11 cellular contexts compared by ENCODE assay signal in the genomic region with DNA sequence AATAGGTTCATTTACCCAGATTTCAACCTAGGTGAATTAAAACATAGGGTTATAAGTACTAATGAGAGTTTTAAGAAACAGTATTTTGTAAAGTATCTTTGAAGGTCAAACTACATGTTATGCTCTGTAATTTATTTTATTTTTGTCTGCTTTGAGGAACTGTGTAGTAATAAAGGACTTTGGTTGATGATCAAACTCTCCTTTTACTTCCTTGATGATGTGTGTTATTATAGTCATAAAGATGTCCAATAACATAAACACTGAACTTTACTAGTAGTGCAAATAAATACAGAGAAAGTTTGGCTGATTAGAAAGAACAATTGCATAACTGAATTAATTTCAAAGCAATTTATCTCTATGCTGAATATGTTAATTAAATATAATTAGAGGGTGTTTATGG. TPM values are rescaled to one million over a fixed set of nuclear protein-coding genes. Genes with fewer than 3 reads are reported as not detected.
A peak's percentile ranks its signal among the peaks of the same experiment; 100 is the strongest.
DNase-seq lines count a peak whose midpoint lies in the region; ATAC-seq and TF ChIP-seq lines count a peak whose summit lies in the region.
"Had no signal": no experiment of that assay in that cellular context is flagged by ENCODE, and none has a peak within 500 bp of the region (broad histone marks: within the 10 kb centered on the region; RNA-seq: fewer than 3 reads in every experiment).

No MANE protein-coding gene starts in this region.

- H3K4me3 ChIP-seq in Panc1 (ENCODE audit: low read depth in 2 of 2, low read length in 2 of 2) (no peak overlapping the region), prostate gland (no peak overlapping the region)
- H3K4me3 ChIP-seq: A549 had no signal

- H3K36me3 ChIP-seq in Panc1 (ENCODE audit: control insufficient read depth, insufficient read depth, low read length), result no peaks in the 10 kb centered on the region; the same call in 1 of the 2 replicates
- H3K36me3 ChIP-seq in prostate gland, result no peaks in the 10 kb centered on the region
- H3K36me3 ChIP-seq: BE2C had no signal

- BruUV-seq in Calu3 (replicated peaks; lab: Mats Ljungman, UMichigan), result no TSS peak
- no TSS peak for BruUV-seq in Panc1 (replicated peaks; lab: Mats Ljungman, UMichigan)

- H3K27ac ChIP-seq in Panc1 (ENCODE audit: low read length) (peak overlapping the region; percentile 48; the same call in 1 of the 2 replicates), prostate gland (no peak overlapping the region)
- H3K27ac ChIP-seq: C4-2B had no signal

- H3K4me1 Mint-ChIP-seq in Calu3 (ENCODE audit: low read depth, unreplicated experiment) (peaks cover 43% of the 10 kb centered on the region), chondrocyte (ENCODE audit: low read depth) (peaks cover 33% of the 10 kb centered on the region)
- H3K4me1 Mint-ChIP-seq: CD4-positive, alpha-beta memory T cell had no signal

- intact Hi-C loops in Calu3 (cut with micrococcal nuclease; ENCODE audit: unreplicated experiment), result no loop called here
- intact Hi-C loops in Panc1 (cut with micrococcal nuclease; ENCODE audit: unreplicated experiment), result loop anchor here (10.0 kb wide), 1 partner anchor 713 kb away; no protein-coding TSS in a partner anchor
- intact Hi-C loops in left colon (cut with DNase I, micrococcal nuclease), result no loop called here
- intact Hi-C loops in prostate gland (cut with DNase I), result loop anchor here (10.0 kb wide), 1 partner anchor 207 kb away; no protein-coding TSS in a partner anchor

- H3K9me3 Mint-ChIP-seq in Calu3 (ENCODE audit: low read depth, unreplicated experiment) (peaks cover 4% of the 10 kb centered on the region), chondrocyte (ENCODE audit: low read depth) (peaks cover 2% of the 10 kb centered on the region)

- H3K4me3 Mint-ChIP-seq in Calu3 (ENCODE audit: low read depth, unreplicated experiment), result no peak overlapping the region
- H3K4me3 Mint-ChIP-seq in chondrocyte (ENCODE audit: unreplicated experiment), result no peak overlapping the region
- H3K4me3 Mint-ChIP-seq: CD4-positive, alpha-beta memory T cell had no signal

- in situ Hi-C loops in Panc1 (cut with HindIII; ENCODE audit: low pct_unique_long_range_greater_than_20kb, low sequenced_read_pairs), result no loop called here

- CTCF ChIA-PET in Calu3 (lab: Charles Lee) (interaction anchor here (1.2 kb wide), 1 partner anchor 94 kb away, joined by 3 read pairs; no protein-coding TSS in a partner anchor), Panc1 (lab: Charles Lee) (interaction anchor here (0.6 kb wide), 1 partner anchor 11 kb away, joined by 3 read pairs; no protein-coding TSS in a partner anchor)

- TF ChIP-seq POLR2A in prostate gland (IDR thresholded peaks at IDR 0.05), result no peak

- DNase-seq in Calu3, result no peak
- no peak for DNase-seq in Panc1 (ENCODE audit: low read depth, low spot score)
- no peak for DNase-seq in left colon
- DNase-seq in stimulated activated naive CD4-positive, alpha-beta T cell treated with Interleukin-2 at 50 U/mL for 16 hours (lab: John Stamatoyannopoulos, UW), result no peak
- DNase-seq in prostate gland (ENCODE audit: low spot score), result no peak
- DNase-seq in chondrocyte (ENCODE audit: low spot score), result no peak
- DNase-seq: BE2C; CD4-positive, alpha-beta memory T cell had no signal

- POLR2A ChIA-PET in Panc1 (lab: Charles Lee), result interaction anchor here (0.5 to 0.7 kb wide), 2 partner anchors 26 to 363 kb away, joined by 4 to 5 read pairs; no protein-coding TSS in a partner anchor

- ATAC-seq in Panc1 (no peak), left colon (peak; percentile 77), HG03139 (IDR thresholded peaks at IDR 0.05; ENCODE audit: unreplicated experiment) (no peak)

- TF ChIP-seq CTCF in Calu3 (IDR thresholded peaks at IDR 0.05; ENCODE audit: unreplicated experiment) (no peak), Panc1 (IDR thresholded peaks at IDR 0.05) (no peak), prostate gland (IDR thresholded peaks at IDR 0.05) (no peak), chondrocyte (IDR thresholded peaks at IDR 0.05) (no peak)

- H3K9me3 ChIP-seq in Panc1 (ENCODE audit: control insufficient read depth, insufficient read depth, low read depth, low read length), result peaks cover 19% of the 10 kb centered on the region; the same call in 1 of the 2 replicates
- no peaks in the 10 kb centered on the region for H3K9me3 ChIP-seq in prostate gland
- H3K9me3 ChIP-seq: BE2C had no signal

- peaks cover 64% of the 10 kb centered on the region for H3K36me3 Mint-ChIP-seq in Calu3 (ENCODE audit: insufficient read depth, unreplicated experiment)
- H3K36me3 Mint-ChIP-seq in chondrocyte (ENCODE audit: low read depth), result no peaks in the 10 kb centered on the region
- H3K36me3 Mint-ChIP-seq: CD4-positive, alpha-beta memory T cell had no signal

- H3K27me3 Mint-ChIP-seq in Calu3 (ENCODE audit: unreplicated experiment) (peaks cover 12% of the 10 kb centered on the region), chondrocyte (ENCODE audit: low read depth) (no peaks in the 10 kb centered on the region)

- H3K27ac Mint-ChIP-seq in Calu3 (ENCODE audit: unreplicated experiment), result peak overlapping the region; percentile 99
- no peak overlapping the region for H3K27ac Mint-ChIP-seq in chondrocyte (ENCODE audit: unreplicated experiment)
- H3K27ac Mint-ChIP-seq: CD4-positive, alpha-beta memory T cell had no signal

- H3K27me3 ChIP-seq in Panc1 (ENCODE audit: control insufficient read depth, insufficient read depth, low read length) (no peaks in the 10 kb centered on the region), prostate gland (replicated peaks; ENCODE audit: insufficient read depth) (no peaks in the 10 kb centered on the region)
- H3K27me3 ChIP-seq: BE2C had no signal

- peaks cover 17% of the 10 kb centered on the region for H3K4me1 ChIP-seq in Panc1 (ENCODE audit: control insufficient read depth, insufficient read depth, low read length)
- H3K4me1 ChIP-seq in prostate gland (replicated peaks), result no peaks in the 10 kb centered on the region
- H3K4me1 ChIP-seq: BE2C had no signal

RNA-seq across cellular contexts. Expression of a gene that starts 6.3 kb away (rescaled TPM):
- total RNA-seq in Calu3 (2022), result 86.8 and 94.4 TPM in 2 replicates
- 51.5 TPM for total RNA-seq in Panc1 (2021; ENCODE audit: unreplicated experiment)
- 29.2 TPM for polyA plus RNA-seq in Panc1 (2012; ENCODE audit: insufficient read length)
- 1 to 10 TPM; 3.5 to 9.6 TPM for total RNA-seq in left colon
- total RNA-seq in prostate gland, result 10 to 100 TPM; 29.3 to 45.4 TPM
- total RNA-seq in chondrocyte, result 23.9 to 36.2 TPM (median 29.5 TPM) in 3 replicates
- total RNA-seq: CD4-positive, alpha-beta memory T cell had no signal
- polyA plus RNA-seq: CD4-positive, alpha-beta memory T cell had no signal

Comparison
In these comparisons a context has a peak if more than half of its experiments do, and no peak if none do; other contexts are left out.
1. intact Hi-C loops: an anchor here in Panc1 (10.0 kb wide) and prostate gland (10.0 kb wide); none called in Calu3 and left colon.